13 cellular contexts compared by ENCODE assay signal in the genomic region with DNA sequence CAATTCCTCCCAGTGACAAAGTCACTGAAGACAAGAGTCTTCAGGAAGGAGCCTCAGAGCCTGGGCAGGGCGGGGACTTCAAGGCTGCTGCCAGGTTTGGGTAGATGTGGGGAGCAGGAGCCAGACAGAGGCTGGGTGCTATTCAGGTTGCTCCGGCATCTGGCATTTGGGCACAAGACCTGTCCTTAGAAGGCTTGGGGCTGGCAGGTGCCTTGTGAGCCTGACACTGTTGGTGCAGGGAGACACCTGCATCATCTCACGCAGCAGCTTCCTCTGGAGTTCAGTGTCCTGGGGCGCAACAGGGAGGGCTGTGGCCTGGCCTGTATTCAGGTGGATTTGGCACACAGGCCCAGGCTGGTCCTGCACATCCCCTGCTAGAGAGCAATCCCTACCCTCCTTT.
DNase-seq lines count a peak whose midpoint lies in the region; ATAC-seq, FAIRE-seq and TF ChIP-seq lines count a peak whose summit lies in the region.
"Had no signal": no experiment of that assay in that cellular context is flagged by ENCODE, and none has a peak within 500 bp of the region (broad histone marks: within the 10 kb centered on the region; RNA-seq: fewer than 3 reads in every experiment).

No MANE protein-coding gene starts in this region.

- no peak for ATAC-seq in CD4-positive, CD25-positive, alpha-beta regulatory T cell (ENCODE audit: low read depth in 2 of 2)
- ATAC-seq in GM18909 (IDR thresholded peaks at IDR 0.05; ENCODE audit: poor library complexity, unreplicated experiment) (no peak), pancreas (no peak)

- 89 to 93% methylated on average over 4 of the region's 4 CpGs for WGBS in pancreas, 2 donors

- no peak for DNase-seq in CD4-positive, CD25-positive, alpha-beta regulatory T cell
- DNase-seq in left ventricle myocardium inferior, result peak; percentile 15
- DNase-seq in 8988T, result no peak
- no peak for DNase-seq in pancreas
- no peak for DNase-seq in head of caudate nucleus
- DNase-seq: HCEC 1CT; RPMI8226; stimulated activated CD8-positive, alpha-beta memory T cell treated with anti-CD3 and anti-CD28 coated beads, Interleukin-4, amount 100 ng/mL, for 48 hours; WERI-Rb-1 had no signal

- H3K4me3 ChIP-seq in CD4-positive, CD25-positive, alpha-beta regulatory T cell (ENCODE audit: low read depth, low read length), result no peak overlapping the region
- H3K4me3 ChIP-seq in left ventricle myocardium inferior (no peak overlapping the region), skeletal muscle tissue (ENCODE audit: low read length in 3 of 3) (peak overlapping the region in 1 of 3 donors; percentile 5), pancreas (no peak overlapping the region)

- peaks cover 35% of the 10 kb centered on the region for H3K4me1 ChIP-seq in CD4-positive, CD25-positive, alpha-beta regulatory T cell (ENCODE audit: control insufficient read depth, insufficient read depth, low read length, poor library complexity, severe bottlenecking)
- H3K4me1 ChIP-seq in left ventricle myocardium inferior (peaks cover 99% of the 10 kb centered on the region), skeletal muscle tissue (ENCODE audit: control insufficient read depth in 3 of 3, insufficient read depth in 3 of 3, low read length in 3 of 3) (peaks cover 77 to 96% (median 94%) of the 10 kb centered on the region in 3 donors), pancreas (peaks cover 21 to 36% (median 25%) of the 10 kb centered on the region in 3 donors)

- H3K9ac ChIP-seq in skeletal muscle tissue (ENCODE audit: low read depth in 1 of 3, low read length in 3 of 3), result peak overlapping the region in 2 of 3 donors; percentile 28 to 76

- H3K9me3 ChIP-seq in CD4-positive, CD25-positive, alpha-beta regulatory T cell (ENCODE audit: control insufficient read depth in 2 of 2, low read length in 2 of 2), result no peaks in the 10 kb centered on the region
- H3K9me3 ChIP-seq in left ventricle myocardium inferior (replicated peaks) (no peaks in the 10 kb centered on the region), skeletal muscle tissue (ENCODE audit: control insufficient read depth in 3 of 3, low read length in 3 of 3) (no peaks in the 10 kb centered on the region), pancreas (no peaks in the 10 kb centered on the region)

- no peak overlapping the region for H3K4me3 Mint-ChIP-seq in CD4-positive, CD25-positive, alpha-beta regulatory T cell
- H3K4me3 Mint-ChIP-seq: dendritic cell treated with granulocyte-macrophage colony-stimulating factor and Interleukin-4, amounts not matched to agents 40 ng/mL and 50 ng/mL, for 4 days had no signal

- TF ChIP-seq CTCF in VCaP (conservative IDR thresholded peaks at IDR 0.05) (no peak), left ventricle myocardium inferior (IDR thresholded peaks at IDR 0.05; ENCODE audit: borderline replicate concordance) (no peak), pancreas (IDR thresholded peaks at IDR 0.05) (no peak)

- no peaks in the 10 kb centered on the region for H3K9me3 Mint-ChIP-seq in CD4-positive, CD25-positive, alpha-beta regulatory T cell
- H3K9me3 Mint-ChIP-seq: dendritic cell treated with granulocyte-macrophage colony-stimulating factor and Interleukin-4, amounts not matched to agents 40 ng/mL and 50 ng/mL, for 4 days had no signal

- intact Hi-C loops in left ventricle myocardium inferior (cut with micrococcal nuclease) (no loop called here), pancreas (cut with DNase I) (no loop called here), head of caudate nucleus (cut with DNase I) (no loop called here)

- H3K36me3 ChIP-seq in CD4-positive, CD25-positive, alpha-beta regulatory T cell (ENCODE audit: control insufficient read depth, insufficient read depth, low read length), result no peaks in the 10 kb centered on the region
- no peaks in the 10 kb centered on the region for H3K36me3 ChIP-seq in left ventricle myocardium inferior
- peaks cover 0 to 5% (median 0%) of the 10 kb centered on the region in 3 donors for H3K36me3 ChIP-seq in skeletal muscle tissue (ENCODE audit: control insufficient read depth in 3 of 3, insufficient read depth in 3 of 3, low read length in 3 of 3)
- no peaks in the 10 kb centered on the region for H3K36me3 ChIP-seq in pancreas

- H3K27me3 ChIP-seq in CD4-positive, CD25-positive, alpha-beta regulatory T cell (ENCODE audit: control insufficient read depth, insufficient read depth, low read length), result no peaks in the 10 kb centered on the region
- no peaks in the 10 kb centered on the region for H3K27me3 ChIP-seq in left ventricle myocardium inferior (ENCODE audit: low read depth)
- H3K27me3 ChIP-seq in skeletal muscle tissue (ENCODE audit: control insufficient read depth in 3 of 3, insufficient read depth in 3 of 3, low read length in 3 of 3), result no peaks in the 10 kb centered on the region
- no peaks in the 10 kb centered on the region for H3K27me3 ChIP-seq in pancreas

- peaks cover 13 to 67% (median 37%) of the 10 kb centered on the region in 4 donors for H3K4me1 Mint-ChIP-seq in CD4-positive, CD25-positive, alpha-beta regulatory T cell

- peak overlapping the region; percentile 72 to 78 (median 75) for H3K27ac Mint-ChIP-seq in CD4-positive, CD25-positive, alpha-beta regulatory T cell
- H3K27ac Mint-ChIP-seq: dendritic cell treated with granulocyte-macrophage colony-stimulating factor and Interleukin-4, amounts not matched to agents 40 ng/mL and 50 ng/mL, for 4 days had no signal

- H3K27ac ChIP-seq in CD4-positive, CD25-positive, alpha-beta regulatory T cell (ENCODE audit: insufficient read depth, low read length, poor library complexity, severe bottlenecking), result no peak overlapping the region
- peak overlapping the region; percentile 31 for H3K27ac ChIP-seq in VCaP
- peak overlapping the region; percentile 84 for H3K27ac ChIP-seq in left ventricle myocardium inferior (replicated peaks)
- H3K27ac ChIP-seq in skeletal muscle tissue (ENCODE audit: low read depth, low read length), result peak overlapping the region; percentile 64
- H3K27ac ChIP-seq in pancreas, result peak overlapping the region in 2 of 4 donors; percentile 6 to 15
- H3K27ac ChIP-seq: WERI-Rb-1 had no signal

- no peaks in the 10 kb centered on the region for H3K36me3 Mint-ChIP-seq in CD4-positive, CD25-positive, alpha-beta regulatory T cell

- no peak for FAIRE-seq in pancreas (lab: Jason Lieb, UNC)

- no peaks in the 10 kb centered on the region for H3K27me3 Mint-ChIP-seq in CD4-positive, CD25-positive, alpha-beta regulatory T cell
- H3K27me3 Mint-ChIP-seq: dendritic cell treated with granulocyte-macrophage colony-stimulating factor and Interleukin-4, amounts not matched to agents 40 ng/mL and 50 ng/mL, for 4 days had no signal
